In the genomic region with DNA sequence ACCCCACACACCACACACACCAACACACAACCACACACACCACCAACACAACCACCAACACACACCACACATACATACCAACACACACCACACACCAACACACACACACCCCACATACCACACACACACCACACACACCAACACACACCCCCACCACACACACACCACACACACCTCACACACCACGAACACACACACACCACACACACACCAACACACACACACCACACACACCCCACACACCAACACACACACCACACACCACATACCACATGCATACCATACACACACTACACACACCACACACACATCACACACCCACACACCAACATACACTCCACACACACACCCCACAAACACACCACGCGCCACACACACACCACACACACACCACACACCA, we compare ENCODE assay signal across 3 cellular contexts.
TF ChIP-seq lines count a peak whose summit lies in the region.

No MANE protein-coding gene starts in this region.

TF ChIP-seq in HepG2, 621 proteins besides CTCF, POLR2A, EP300 and RAD21 (continues in another document):
- TF ChIP-seq HNRNPL (IDR thresholded peaks at IDR 0.05; ENCODE audit: low read depth, low read length) = peak; percentile 78; the same call in 1 of the 2 replicates
- no peak for TF ChIP-seq CHCHD3 (CRISPR knock-in tag; IDR thresholded peaks at IDR 0.05)
- no peak for TF ChIP-seq HHEX (CRISPR knock-in tag; IDR thresholded peaks at IDR 0.05)
- TF ChIP-seq SAP130 (CRISPR knock-in tag; IDR thresholded peaks at IDR 0.05; ENCODE audit: low read depth) = no peak
- TF ChIP-seq, protein P1, sequence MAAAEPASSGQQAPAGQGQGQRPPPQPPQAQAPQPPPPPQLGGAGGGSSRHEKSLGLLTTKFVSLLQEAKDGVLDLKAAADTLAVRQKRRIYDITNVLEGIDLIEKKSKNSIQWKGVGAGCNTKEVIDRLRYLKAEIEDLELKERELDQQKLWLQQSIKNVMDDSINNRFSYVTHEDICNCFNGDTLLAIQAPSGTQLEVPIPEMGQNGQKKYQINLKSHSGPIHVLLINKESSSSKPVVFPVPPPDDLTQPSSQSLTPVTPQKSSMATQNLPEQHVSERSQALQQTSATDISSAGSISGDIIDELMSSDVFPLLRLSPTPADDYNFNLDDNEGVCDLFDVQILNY (CRISPR knock-in tag; conservative IDR thresholded peaks at IDR 0.05) = no peak
- TF ChIP-seq YEATS4 (CRISPR knock-in tag; IDR thresholded peaks at IDR 0.05; ENCODE audit: borderline replicate concordance) = no peak
- TF ChIP-seq ZFP36L1 (CRISPR knock-in tag; IDR thresholded peaks at IDR 0.05) = no peak
- TF ChIP-seq FOXK1 (CRISPR knock-in tag; IDR thresholded peaks at IDR 0.05; ENCODE audit: borderline replicate concordance, low read depth) = no peak
- no peak for TF ChIP-seq ZNF598 (CRISPR knock-in tag; IDR thresholded peaks at IDR 0.05; ENCODE audit: borderline replicate concordance)
- TF ChIP-seq ERF (CRISPR knock-in tag; IDR thresholded peaks at IDR 0.05) = no peak
- TF ChIP-seq, protein P2, sequence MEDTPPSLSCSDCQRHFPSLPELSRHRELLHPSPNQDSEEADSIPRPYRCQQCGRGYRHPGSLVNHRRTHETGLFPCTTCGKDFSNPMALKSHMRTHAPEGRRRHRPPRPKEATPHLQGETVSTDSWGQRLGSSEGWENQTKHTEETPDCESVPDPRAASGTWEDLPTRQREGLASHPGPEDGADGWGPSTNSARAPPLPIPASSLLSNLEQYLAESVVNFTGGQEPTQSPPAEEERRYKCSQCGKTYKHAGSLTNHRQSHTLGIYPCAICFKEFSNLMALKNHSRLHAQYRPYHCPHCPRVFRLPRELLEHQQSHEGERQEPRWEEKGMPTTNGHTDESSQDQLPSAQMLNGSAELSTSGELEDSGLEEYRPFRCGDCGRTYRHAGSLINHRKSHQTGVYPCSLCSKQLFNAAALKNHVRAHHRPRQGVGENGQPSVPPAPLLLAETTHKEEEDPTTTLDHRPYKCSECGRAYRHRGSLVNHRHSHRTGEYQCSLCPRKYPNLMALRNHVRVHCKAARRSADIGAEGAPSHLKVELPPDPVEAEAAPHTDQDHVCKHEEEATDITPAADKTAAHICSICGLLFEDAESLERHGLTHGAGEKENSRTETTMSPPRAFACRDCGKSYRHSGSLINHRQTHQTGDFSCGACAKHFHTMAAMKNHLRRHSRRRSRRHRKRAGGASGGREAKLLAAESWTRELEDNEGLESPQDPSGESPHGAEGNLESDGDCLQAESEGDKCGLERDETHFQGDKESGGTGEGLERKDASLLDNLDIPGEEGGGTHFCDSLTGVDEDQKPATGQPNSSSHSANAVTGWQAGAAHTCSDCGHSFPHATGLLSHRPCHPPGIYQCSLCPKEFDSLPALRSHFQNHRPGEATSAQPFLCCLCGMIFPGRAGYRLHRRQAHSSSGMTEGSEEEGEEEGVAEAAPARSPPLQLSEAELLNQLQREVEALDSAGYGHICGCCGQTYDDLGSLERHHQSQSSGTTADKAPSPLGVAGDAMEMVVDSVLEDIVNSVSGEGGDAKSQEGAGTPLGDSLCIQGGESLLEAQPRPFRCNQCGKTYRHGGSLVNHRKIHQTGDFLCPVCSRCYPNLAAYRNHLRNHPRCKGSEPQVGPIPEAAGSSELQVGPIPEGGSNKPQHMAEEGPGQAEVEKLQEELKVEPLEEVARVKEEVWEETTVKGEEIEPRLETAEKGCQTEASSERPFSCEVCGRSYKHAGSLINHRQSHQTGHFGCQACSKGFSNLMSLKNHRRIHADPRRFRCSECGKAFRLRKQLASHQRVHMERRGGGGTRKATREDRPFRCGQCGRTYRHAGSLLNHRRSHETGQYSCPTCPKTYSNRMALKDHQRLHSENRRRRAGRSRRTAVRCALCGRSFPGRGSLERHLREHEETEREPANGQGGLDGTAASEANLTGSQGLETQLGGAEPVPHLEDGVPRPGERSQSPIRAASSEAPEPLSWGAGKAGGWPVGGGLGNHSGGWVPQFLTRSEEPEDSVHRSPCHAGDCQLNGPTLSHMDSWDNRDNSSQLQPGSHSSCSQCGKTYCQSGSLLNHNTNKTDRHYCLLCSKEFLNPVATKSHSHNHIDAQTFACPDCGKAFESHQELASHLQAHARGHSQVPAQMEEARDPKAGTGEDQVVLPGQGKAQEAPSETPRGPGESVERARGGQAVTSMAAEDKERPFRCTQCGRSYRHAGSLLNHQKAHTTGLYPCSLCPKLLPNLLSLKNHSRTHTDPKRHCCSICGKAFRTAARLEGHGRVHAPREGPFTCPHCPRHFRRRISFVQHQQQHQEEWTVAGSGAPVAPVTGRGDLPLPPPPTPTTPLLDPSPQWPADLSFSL (CRISPR knock-in tag; IDR thresholded peaks at IDR 0.05) = peak; percentile 56; the same call in 1 of the 2 replicates
- no peak for TF ChIP-seq EZH2 (conservative IDR thresholded peaks at IDR 0.05; ENCODE audit: low read depth, low read length)
- no peak for TF ChIP-seq DNMT3B (CRISPR knock-in tag; conservative IDR thresholded peaks at IDR 0.05)

TF ChIP-seq in IMR-90, 13 proteins besides CTCF, POLR2A, EP300 and RAD21:
- no peak for TF ChIP-seq NFE2L2 (IDR thresholded peaks at IDR 0.05; ENCODE audit: low read depth, low read length)

TF ChIP-seq in H1, 55 proteins besides CTCF, POLR2A, EP300 and RAD21:
- TF ChIP-seq TBP (IDR thresholded peaks at IDR 0.05; ENCODE audit: low read depth, low read length) = no peak
- no peak for TF ChIP-seq CBX5 (IDR thresholded peaks at IDR 0.05; ENCODE audit: low read depth, low read length)
- no peak for TF ChIP-seq NRF1 (IDR thresholded peaks at IDR 0.05; ENCODE audit: low read depth, low read length)
- no peak for TF ChIP-seq ZNF274 (IDR thresholded peaks at IDR 0.05; ENCODE audit: borderline replicate concordance, extremely low read depth, low read length)
- no peak for TF ChIP-seq SIRT6 (IDR thresholded peaks at IDR 0.05; ENCODE audit: low read length)
- no peak for TF ChIP-seq RXRA (IDR thresholded peaks at IDR 0.05; ENCODE audit: insufficient read depth, low read depth, low read length)
- no peak for TF ChIP-seq KDM5A (IDR thresholded peaks at IDR 0.05; ENCODE audit: low read length)
